2 cellular contexts compared by ENCODE assay signal in the genomic region with DNA sequence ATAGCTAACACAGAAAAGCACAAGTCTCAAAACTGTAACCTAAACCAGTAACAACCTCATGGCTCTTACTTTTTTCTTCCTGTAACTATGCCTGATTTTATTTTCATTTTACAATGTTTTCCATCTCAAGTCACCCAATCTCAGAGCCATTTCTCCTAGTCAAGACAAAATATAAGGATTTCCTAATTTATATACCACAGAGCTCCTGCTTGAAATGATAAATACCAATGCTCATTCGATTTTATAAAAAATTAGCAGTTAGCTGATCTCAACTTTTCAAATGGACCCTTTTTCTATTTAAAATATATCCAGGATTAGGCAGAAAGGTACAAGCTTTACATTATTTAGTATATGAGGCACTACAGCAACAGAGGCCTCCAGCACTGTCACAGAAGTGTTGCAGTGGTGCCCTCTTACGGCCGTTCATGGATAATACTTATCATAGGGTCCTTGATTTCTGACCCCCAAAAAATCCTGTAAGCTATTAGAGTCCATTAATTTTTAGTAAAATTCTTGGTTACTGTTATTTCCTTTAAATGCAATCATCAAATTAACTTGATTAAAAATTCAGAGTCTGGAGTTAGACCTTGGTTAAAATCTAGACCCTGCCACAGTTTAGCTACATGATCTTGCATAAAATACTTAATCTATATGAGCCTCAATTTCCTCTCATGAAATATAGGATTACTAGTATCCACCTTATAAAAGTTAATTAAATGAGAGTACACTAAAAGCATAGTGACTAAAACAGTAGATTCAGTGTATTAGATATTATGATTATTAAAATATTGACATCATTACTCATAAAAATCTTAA.
TF ChIP-seq lines count a peak whose summit lies in the region.

No MANE protein-coding gene starts in this region.

TF ChIP-seq in K562, 482 proteins besides CTCF, POLR2A, EP300 and RAD21 (continued from another document):
- TF ChIP-seq, protein P1, sequence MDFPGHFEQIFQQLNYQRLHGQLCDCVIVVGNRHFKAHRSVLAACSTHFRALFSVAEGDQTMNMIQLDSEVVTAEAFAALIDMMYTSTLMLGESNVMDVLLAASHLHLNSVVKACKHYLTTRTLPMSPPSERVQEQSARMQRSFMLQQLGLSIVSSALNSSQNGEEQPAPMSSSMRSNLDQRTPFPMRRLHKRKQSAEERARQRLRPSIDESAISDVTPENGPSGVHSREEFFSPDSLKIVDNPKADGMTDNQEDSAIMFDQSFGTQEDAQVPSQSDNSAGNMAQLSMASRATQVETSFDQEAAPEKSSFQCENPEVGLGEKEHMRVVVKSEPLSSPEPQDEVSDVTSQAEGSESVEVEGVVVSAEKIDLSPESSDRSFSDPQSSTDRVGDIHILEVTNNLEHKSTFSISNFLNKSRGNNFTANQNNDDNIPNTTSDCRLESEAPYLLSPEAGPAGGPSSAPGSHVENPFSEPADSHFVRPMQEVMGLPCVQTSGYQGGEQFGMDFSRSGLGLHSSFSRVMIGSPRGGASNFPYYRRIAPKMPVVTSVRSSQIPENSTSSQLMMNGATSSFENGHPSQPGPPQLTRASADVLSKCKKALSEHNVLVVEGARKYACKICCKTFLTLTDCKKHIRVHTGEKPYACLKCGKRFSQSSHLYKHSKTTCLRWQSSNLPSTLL (IDR thresholded peaks at IDR 0.05): no peak
- TF ChIP-seq NELFE (IDR thresholded peaks at IDR 0.05; ENCODE audit: insufficient read depth, insufficient read length): no peak
- no peak for TF ChIP-seq NFRKB (IDR thresholded peaks at IDR 0.05; ENCODE audit: low read depth)
- TF ChIP-seq HOXB6 (CRISPR knock-in tag; IDR thresholded peaks at IDR 0.05; ENCODE audit: borderline replicate concordance): no peak
- no peak for TF ChIP-seq CHAMP1 (IDR thresholded peaks at IDR 0.05)
- no peak for TF ChIP-seq CREBBP (IDR thresholded peaks at IDR 0.05; ENCODE audit: low read depth, low read length)
- TF ChIP-seq ZNF134 (CRISPR knock-in tag; conservative IDR thresholded peaks at IDR 0.05): no peak
- no peak for TF ChIP-seq SAFB2 (IDR thresholded peaks at IDR 0.05; ENCODE audit: borderline replicate concordance, low read depth, low read length, severe bottlenecking)
- TF ChIP-seq HNRNPK (IDR thresholded peaks at IDR 0.05; ENCODE audit: low read depth, low read length, poor library complexity, severe bottlenecking): no peak

TF ChIP-seq in liver, 16 proteins besides CTCF, POLR2A, EP300 and RAD21 (continued from another document):
- TF ChIP-seq TAF1 (conservative IDR thresholded peaks at IDR 0.05): no peak
- no peak for TF ChIP-seq JUND (IDR thresholded peaks at IDR 0.05)
- TF ChIP-seq HNF4G (IDR thresholded peaks at IDR 0.05): no peak
- TF ChIP-seq YY1 (IDR thresholded peaks at IDR 0.05): no peak
- TF ChIP-seq, protein P2, sequence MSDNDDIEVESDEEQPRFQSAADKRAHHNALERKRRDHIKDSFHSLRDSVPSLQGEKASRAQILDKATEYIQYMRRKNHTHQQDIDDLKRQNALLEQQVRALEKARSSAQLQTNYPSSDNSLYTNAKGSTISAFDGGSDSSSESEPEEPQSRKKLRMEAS (IDR thresholded peaks at IDR 0.05): no peak
- no peak for TF ChIP-seq EGR1 (IDR thresholded peaks at IDR 0.05; ENCODE audit: low read depth in 2 of 2)
- no peak for TF ChIP-seq SP1 (IDR thresholded peaks at IDR 0.05)
- no peak for TF ChIP-seq ZBTB33 (IDR thresholded peaks at IDR 0.05)
